Comparison of ENCODE assay signal across 21 cellular contexts in genomic region chr14:77009014-77009413, GRCh38. TPM values are rescaled to one million over a fixed set of nuclear protein-coding genes. Genes with fewer than 3 reads are reported as not detected.
DNase-seq lines count a peak whose midpoint lies in the region; ATAC-seq and TF ChIP-seq lines count a peak whose summit lies in the region.
"Had no signal": no experiment of that assay in that cellular context is flagged by ENCODE, and none has a peak within 500 bp of the region (broad histone marks: within the 10 kb centered on the region; RNA-seq: fewer than 3 reads in every experiment).

No MANE protein-coding gene starts in this region.

- H3K9me3 ChIP-seq in adipocyte (ENCODE audit: control insufficient read depth, low read length) (no peaks in the 10 kb centered on the region), prostate gland (no peaks in the 10 kb centered on the region)

- H3K4me1 ChIP-seq in adipocyte (ENCODE audit: control insufficient read depth, insufficient read depth, low read length) = peaks cover 53% of the 10 kb centered on the region
- H3K4me1 ChIP-seq in prostate gland (replicated peaks) = peaks cover 28% of the 10 kb centered on the region

- intact Hi-C loops in prostate gland (cut with DNase I) = no loop called here

- TF ChIP-seq CTCF in prostate gland (IDR thresholded peaks at IDR 0.05) = no peak

- peak overlapping the region; percentile 61 for H3K9ac ChIP-seq in adipocyte (ENCODE audit: low read length)

- peak; percentile 73 for ATAC-seq in esophagus mucosa
- ATAC-seq: K562; natural killer cell; stimulated activated memory B cell treated with anti-CD40 and anti-IgM and Interleukin-4, amounts not matched to agents 10 μg/mL and 1 μg/mL and 100 μg/mL, for 72 hours had no signal

- DNase-seq in adipocyte (ENCODE audit: low read depth) (no peak), prostate gland (ENCODE audit: low spot score) (no peak), DMS114 treated with DMSO at 0.1 percent for 48 hours (lab: John Stamatoyannopoulos, UW; ENCODE audit: unreplicated experiment) (no peak), NCI-H2227 treated with DMSO at 0.1 percent for 48 hours (lab: John Stamatoyannopoulos, UW) (no peak), activated gamma-delta T cell treated with Interleukin-2 at 50 U/mL for 16 hours (no peak)
- DNase-seq in central memory CD4-positive, alpha-beta T cell = no peak
- DNase-seq: activated CD4-positive, alpha-beta memory T cell treated with anti-CD3 and anti-CD28 coated beads for 36 hours; activated T-cell treated with anti-CD3 and anti-CD28 coated beads, Interleukin-2, amount 50 U/mL, for 1 hour; HCEC 1CT; head of caudate nucleus; immature natural killer cell; mesenchymal stem cell; natural killer cell; NCI-H1694 treated with DMSO at 0.1 percent for 48 hours; NCI-H345; NK-92 treated with Interleukin-12 subunit alpha and Interleukin-12 subunit beta, amount 100 ng/mL, for 24 hours; RPMI8226; SW 1271 had no signal

- H3K27ac ChIP-seq in prostate gland = peak overlapping the region; percentile 87 to 92

- TF ChIP-seq POLR2A in prostate gland (IDR thresholded peaks at IDR 0.05) = no peak

- H3K27me3 ChIP-seq in adipocyte (replicated peaks; ENCODE audit: control insufficient read depth, insufficient read depth, low read length) (no peaks in the 10 kb centered on the region), prostate gland (replicated peaks; ENCODE audit: insufficient read depth) (no peaks in the 10 kb centered on the region)

- WGBS in prostate gland = 66% methylated on average over 3 of the region's 3 CpGs

- H3K36me3 ChIP-seq in adipocyte (ENCODE audit: control insufficient read depth, insufficient read depth, low read length, severe bottlenecking) (no peaks in the 10 kb centered on the region), prostate gland (no peaks in the 10 kb centered on the region)

- H3K4me3 ChIP-seq in adipocyte (ENCODE audit: low read length) (no peak overlapping the region), prostate gland (no peak overlapping the region)
- H3K4me3 ChIP-seq: K562 had no signal

RNA-seq across cellular contexts. Expression of gene IRF2BPL, which starts 19.5 kb away (rescaled TPM):
- total RNA-seq in esophagus mucosa (14.2 TPM), prostate gland (100 to 1,000 TPM; 113 to 141 TPM)
